ENCODE assay signal across 22 cellular contexts in the genomic region with DNA sequence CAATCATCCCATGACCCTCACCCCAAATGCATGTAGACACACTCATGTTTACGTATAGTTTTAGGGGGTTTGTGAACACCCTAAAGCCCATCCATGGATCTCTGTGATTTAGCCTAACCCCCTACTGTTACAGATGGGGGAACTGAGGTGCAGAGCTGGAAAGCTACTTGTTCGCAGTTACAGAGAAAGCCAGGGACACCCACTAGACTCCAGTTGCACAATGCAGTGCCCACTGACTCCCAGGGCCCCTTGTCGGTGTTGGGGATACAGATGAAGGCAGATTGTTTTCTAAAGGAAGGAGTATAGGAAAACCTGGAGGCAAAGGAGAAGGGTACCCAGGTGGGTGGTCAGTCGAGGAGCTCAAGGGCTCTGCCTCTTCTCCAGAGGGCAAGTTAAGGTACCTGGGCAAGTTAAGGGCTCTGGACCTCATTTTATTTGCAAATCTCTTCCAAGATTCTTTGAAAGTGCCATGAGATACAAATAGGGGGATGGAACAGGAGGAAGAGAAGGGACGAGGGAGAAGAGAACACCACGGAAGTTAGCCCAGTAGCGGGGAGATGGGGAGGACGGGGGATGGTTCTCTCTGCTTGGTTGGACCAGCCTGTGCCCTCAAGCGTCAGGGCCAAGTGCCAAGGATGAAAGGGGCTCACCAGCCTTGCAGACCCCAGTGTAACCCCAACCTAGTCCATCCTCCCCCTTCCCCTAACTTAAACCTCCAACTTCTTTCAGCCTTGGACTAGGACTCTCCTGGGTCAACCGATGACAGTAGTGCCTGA. TPM values are rescaled to one million over a fixed set of nuclear protein-coding genes. Genes with fewer than 3 reads are reported as not detected.
A peak's percentile ranks its signal among the peaks of the same experiment; 100 is the strongest.
DNase-seq lines count a peak whose midpoint lies in the region; ATAC-seq and TF ChIP-seq lines count a peak whose summit lies in the region.
"Had no signal": no experiment of that assay in that cellular context is flagged by ENCODE, and none has a peak within 500 bp of the region (broad histone marks: within the 10 kb centered on the region; RNA-seq: fewer than 3 reads in every experiment).

No MANE protein-coding gene starts in this region.

- no peak overlapping the region for H3K4me3 ChIP-seq in heart left ventricle
- H3K4me3 ChIP-seq in coronary artery: no peak overlapping the region
- peak overlapping the region; percentile 38 to 50 (median 42) for H3K4me3 ChIP-seq in gastrocnemius medialis
- H3K4me3 ChIP-seq in brain microvascular endothelial cell (ENCODE audit: low read depth, low read length): no peak overlapping the region

- no peak for TF ChIP-seq CTCF in heart left ventricle (IDR thresholded peaks at IDR 0.05)
- TF ChIP-seq CTCF in coronary artery (IDR thresholded peaks at IDR 0.05): no peak
- no peak for TF ChIP-seq CTCF in nephron (IDR thresholded peaks at IDR 0.05; ENCODE audit: unreplicated experiment in 3 of 3)
- TF ChIP-seq CTCF in gastrocnemius medialis (IDR thresholded peaks at IDR 0.05 in 4 of 5, conservative IDR thresholded peaks at IDR 0.05 in 1 of 5): no peak
- TF ChIP-seq CTCF in brain microvascular endothelial cell (IDR thresholded peaks at IDR 0.05; ENCODE audit: low read depth, low read length, missing control alignments): no peak
- no peak for TF ChIP-seq CTCF in glutamatergic neuron (IDR thresholded peaks at IDR 0.05; ENCODE audit: partially characterized antibody, unreplicated experiment)

- H3K36me3 Mint-ChIP-seq in nephron (ENCODE audit: low read depth) (peaks cover 3% of the 10 kb centered on the region), glutamatergic neuron (ENCODE audit: unreplicated experiment) (no peaks in the 10 kb centered on the region)
- H3K36me3 Mint-ChIP-seq: CD8-positive, alpha-beta T cell had no signal

- H3K4me1 Mint-ChIP-seq in nephron (peaks cover 45% of the 10 kb centered on the region), glutamatergic neuron (ENCODE audit: low read depth, unreplicated experiment) (peaks cover 15% of the 10 kb centered on the region)

- peaks cover 0 to 43% (median 23%) of the 10 kb centered on the region in 12 donors for H3K4me1 ChIP-seq in heart left ventricle
- H3K4me1 ChIP-seq in gastrocnemius medialis: peaks cover 73 to 94% of the 10 kb centered on the region in 2 donors

- H3K27me3 Mint-ChIP-seq in nephron (ENCODE audit: low read depth) (peaks cover 9% of the 10 kb centered on the region), glutamatergic neuron (ENCODE audit: unreplicated experiment) (peaks cover 9% of the 10 kb centered on the region)

- peak overlapping the region; percentile 64 to 91 (median 84) for H3K27ac Mint-ChIP-seq in nephron
- H3K27ac Mint-ChIP-seq in glutamatergic neuron (ENCODE audit: unreplicated experiment): no peak overlapping the region
- H3K27ac Mint-ChIP-seq: CD8-positive, alpha-beta T cell had no signal

- 89 to 94% (median 92%) methylated on average over 9 to 10 of the region's 10 CpGs for WGBS in heart left ventricle, 4 donors

- TF ChIP-seq POLR2A in heart left ventricle (IDR thresholded peaks at IDR 0.05): no peak
- no peak for TF ChIP-seq POLR2A in gastrocnemius medialis (IDR thresholded peaks at IDR 0.05)

- no peaks in the 10 kb centered on the region for H3K9me3 ChIP-seq in heart left ventricle
- no peaks in the 10 kb centered on the region for H3K9me3 ChIP-seq in gastrocnemius medialis

- peak; percentile 46 for DNase-seq in cardiac septum (ENCODE audit: low spot score)
- DNase-seq in heart left ventricle: no peak
- DNase-seq in coronary artery (ENCODE audit: low spot score): peak; percentile 70
- DNase-seq in gastrocnemius medialis: no peak
- no peak for DNase-seq in brain microvascular endothelial cell
- no peak for DNase-seq in RPMI8226
- DNase-seq in glutamatergic neuron: no peak
- DNase-seq: AML-193; C1 segment of cervical spinal cord; CD8-positive, alpha-beta T cell; DND-41; Karpas-422; NCI-H1694 treated with DMSO at 0.1 percent for 48 hours; NCI-H2081 treated with DMSO at 0.1 percent for 48 hours; NCI-H2171 treated with DMSO at 0.1 percent for 48 hours; NCI-H446; NCI-H526 treated with DMSO at 0.1 percent for 48 hours; OCI-M1; Right ventricle myocardium superior had no signal

- H3K36me3 ChIP-seq in heart left ventricle (no peaks in the 10 kb centered on the region), gastrocnemius medialis (no peaks in the 10 kb centered on the region), brain microvascular endothelial cell (replicated peaks) (no peaks in the 10 kb centered on the region)

- H3K27me3 ChIP-seq in heart left ventricle (no peaks in the 10 kb centered on the region), gastrocnemius medialis (no peaks in the 10 kb centered on the region), brain microvascular endothelial cell (replicated peaks) (peaks cover 6% of the 10 kb centered on the region)

- peak overlapping the region; percentile 52 to 67 (median 67) for H3K4me3 Mint-ChIP-seq in nephron
- H3K4me3 Mint-ChIP-seq in glutamatergic neuron (ENCODE audit: unreplicated experiment): no peak overlapping the region
- H3K4me3 Mint-ChIP-seq: CD8-positive, alpha-beta T cell had no signal

- in situ Hi-C loops in gastrocnemius medialis (cut with MboI; ENCODE audit: low sequenced_read_pairs in 4 of 4): loop anchor here in 1 of 4 donors (10.0 kb wide), 1 partner anchor 97 kb away; no protein-coding TSS in a partner anchor
- in situ Hi-C loops in brain microvascular endothelial cell (cut with HindIII; ENCODE audit: low pct_ligation_motif_present, low sequenced_read_pairs): loop anchor here (25.0 kb wide), 1 partner anchor 100 kb away; no protein-coding TSS in a partner anchor

- H3K9me3 Mint-ChIP-seq in nephron (no peaks in the 10 kb centered on the region), glutamatergic neuron (ENCODE audit: unreplicated experiment) (no peaks in the 10 kb centered on the region)
- H3K9me3 Mint-ChIP-seq: CD8-positive, alpha-beta T cell; IgD-negative memory B cell had no signal

- intact Hi-C loops in cardiac septum (cut with DNase I): loop anchor here (5.0 kb wide), 1 partner anchor 35 kb away; no protein-coding TSS in a partner anchor
- intact Hi-C loops in heart left ventricle (cut with DNase I): no loop called here
- intact Hi-C loops in gastrocnemius medialis (cut with DNase I; ENCODE audit: low total_unique reads): no loop called here

- ATAC-seq in heart left ventricle: no peak
- ATAC-seq in gastrocnemius medialis: no peak
- ATAC-seq: CD8-positive, alpha-beta T cell had no signal

- no peak overlapping the region for H3K27ac ChIP-seq in heart left ventricle
- H3K27ac ChIP-seq in coronary artery: no peak overlapping the region
- H3K27ac ChIP-seq in gastrocnemius medialis: peak overlapping the region; percentile 91 to 99 (median 98)
- no peak overlapping the region for H3K27ac ChIP-seq in brain microvascular endothelial cell

RNA-seq across cellular contexts. Expression of gene MYOZ3, which starts 1.0 kb away (rescaled TPM):
- total RNA-seq in cardiac septum (10.0 TPM), heart left ventricle (10 to 100 TPM in 1 of 9 donors, 1 to 10 TPM in 8; 1.8 to 10.2 (median 5.1) TPM), gastrocnemius medialis (10 to 100 TPM in 3 of 4 donors, 1 to 10 TPM in 1; 4.8 to 12.6 (median 11.3) TPM), glutamatergic neuron (ENCODE audit: unreplicated experiment) (0.64 TPM)
- 1 to 10 TPM; 1.2 to 4.6 TPM for polyA plus RNA-seq in heart left ventricle
- total RNA-seq: CD8-positive, alpha-beta T cell; G401 had no signal
- polyA plus RNA-seq: IgD-negative memory B cell had no signal

RNA-seq across cellular contexts. Expression of gene SYNPO, which starts 21.5 kb away (rescaled TPM):
- total RNA-seq in cardiac septum (829 TPM), heart left ventricle (100 to 1,000 TPM; 444 to 782 (median 590) TPM), gastrocnemius medialis (100 to 1,000 TPM; 419 to 569 (median 539) TPM), glutamatergic neuron (ENCODE audit: unreplicated experiment) (16.1 TPM)
- 100 to 1,000 TPM; 304 to 791 TPM for polyA plus RNA-seq in heart left ventricle

RNA-seq across cellular contexts. Expression of gene RBM22, which starts 38.9 kb away (rescaled TPM):
- total RNA-seq in cardiac septum (33.8 TPM), heart left ventricle (10 to 100 TPM; 23.5 to 42.3 (median 28.0) TPM), gastrocnemius medialis (10 to 100 TPM; 22.5 to 31.0 (median 26.2) TPM), glutamatergic neuron (ENCODE audit: unreplicated experiment) (39.3 TPM)
- polyA plus RNA-seq in heart left ventricle: 10 to 100 TPM; 19.2 to 24.6 TPM

Comparison
In these comparisons a context has a peak if more than half of its experiments do, and no peak if none do; other contexts are left out.
1. DNase-seq: peak in cardiac septum (single experiment) and coronary artery (single experiment); none in heart left ventricle (0 of 5), gastrocnemius medialis (0 of 2), brain microvascular endothelial cell (single experiment), RPMI8226 (single experiment) and glutamatergic neuron (single experiment).
2. H3K27ac ChIP-seq: peak in gastrocnemius medialis (4 of 4); none in heart left ventricle (0 of 12), coronary artery (0 of 2) and brain microvascular endothelial cell (single experiment).
3. H3K4me3 ChIP-seq: peak in gastrocnemius medialis (4 of 4); none in heart left ventricle (0 of 12), coronary artery (single experiment) and brain microvascular endothelial cell (single experiment).
4. RNA of gene SYNPO, which starts 21.5 kb away (total RNA-seq): 829 TPM in cardiac septum (single experiment), 444 to 782 TPM in heart left ventricle and 419 to 569 TPM in gastrocnemius medialis; 16.1 TPM in glutamatergic neuron (single experiment); every median in the first group is over 10 times any median in the second.